23 cellular contexts compared by ENCODE assay signal in genomic region chr4:56271121-56271520, GRCh38.
DNase-seq lines count a peak whose midpoint lies in the region; ATAC-seq, FAIRE-seq and TF ChIP-seq lines count a peak whose summit lies in the region.
"Had no signal": no experiment of that assay in that cellular context is flagged by ENCODE, and none has a peak within 500 bp of the region (broad histone marks: within the 10 kb centered on the region; RNA-seq: fewer than 3 reads in every experiment).

No MANE protein-coding gene starts in this region.

- DNase-seq in HT-29 (ENCODE audit: low spot score): peak; percentile 53
- DNase-seq in PC-3: peak; percentile 66
- DNase-seq in bronchial epithelial cell (ENCODE audit: low read depth): peak; percentile 40
- no peak for DNase-seq in mesothelial cell of epicardium (ENCODE audit: low spot score in 2 of 2, unreplicated experiment in 2 of 2)
- DNase-seq in coronary artery (ENCODE audit: low spot score): no peak
- DNase-seq in activated T-cell treated with anti-CD3 and anti-CD28 coated beads, Interleukin-2, amount 50 U/mL, for 4 hours: no peak
- DNase-seq in stimulated activated CD4-positive, alpha-beta T cell treated with anti-CD3 and anti-CD28 coated beads, Interleukin-15, amount 100 ng/mL, for 24 hours: no peak
- no peak for DNase-seq in NCI-H1092 treated with DMSO at 0.1 percent for 48 hours (lab: John Stamatoyannopoulos, UW)
- DNase-seq: ACHN; C1 segment of cervical spinal cord; CD8-positive, alpha-beta memory T cell; DND-41; HFFc6; MG63; NCI-H1048; NCI-H1436 treated with DMSO at 0.1 percent for 48 hours; NCI-H2029; NCI-H510A; NCI-H774; SJCRH30 had no signal

- H3K27ac ChIP-seq in PC-3 (ENCODE audit: low read length): no peak overlapping the region
- H3K27ac ChIP-seq in coronary artery: no peak overlapping the region
- H3K27ac ChIP-seq: KMS-11, SJCRH30 had no signal

- POLR2A ChIA-PET in PC-3 (lab: Charles Lee; ENCODE audit: unreplicated experiment): no interaction called here

- H3K9ac ChIP-seq in PC-3 (ENCODE audit: low read length): no peak overlapping the region
- H3K9ac ChIP-seq: KMS-11 had no signal

- no peak overlapping the region for H3K4me3 ChIP-seq in PC-3 (ENCODE audit: low read length)
- no peak overlapping the region for H3K4me3 ChIP-seq in bronchial epithelial cell (ENCODE audit: low read depth, low read length)
- H3K4me3 ChIP-seq in coronary artery: no peak overlapping the region
- H3K4me3 ChIP-seq: MG63, SJCRH30 had no signal

- no peak for ATAC-seq in PC-3
- no peak for ATAC-seq in activated T-cell treated with anti-CD3 and anti-CD28 coated beads, Interleukin-2, amount 50 U/mL, for 4 hours

- no peak overlapping the region for H3K4me2 ChIP-seq in PC-3 (ENCODE audit: low read length)
- H3K4me2 ChIP-seq: KMS-11 had no signal

- no peaks in the 10 kb centered on the region for H3K9me2 ChIP-seq in PC-3 (replicated peaks; ENCODE audit: low read length)

- intact Hi-C loops in PC-3 (cut with micrococcal nuclease): no loop called here

- H3K4me1 ChIP-seq in PC-3 (ENCODE audit: insufficient read depth, low read length): no peaks in the 10 kb centered on the region
- H3K4me1 ChIP-seq: SJCRH30 had no signal

- peak overlapping the region; percentile 55 for H3K27ac Mint-ChIP-seq in mesothelial cell of epicardium
- H3K27ac Mint-ChIP-seq: CD8-positive, alpha-beta memory T cell; HFFc6 had no signal

- BruUV-seq in PC-3 (replicated peaks; lab: Mats Ljungman, UMichigan): no TSS peak

- no peak overlapping the region for H2AFZ ChIP-seq in PC-3 (ENCODE audit: low read length)

- no peaks in the 10 kb centered on the region for H3K9me3 ChIP-seq in PC-3 (ENCODE audit: low read length)
- H3K9me3 ChIP-seq: MG63, SJCRH30 had no signal

- H3K27me3 ChIP-seq in PC-3 (ENCODE audit: low read length) (peaks cover 30% of the 10 kb centered on the region), bronchial epithelial cell (ENCODE audit: control insufficient read depth, insufficient read depth, low read length) (no peaks in the 10 kb centered on the region)
- H3K27me3 ChIP-seq: MG63, SJCRH30 had no signal

- H4K20me1 ChIP-seq in PC-3 (ENCODE audit: low read length): no peaks in the 10 kb centered on the region

- H3K9me3 Mint-ChIP-seq in mesothelial cell of epicardium: no peaks in the 10 kb centered on the region
- H3K9me3 Mint-ChIP-seq in activated T-cell treated with anti-CD3 and anti-CD28 coated beads, Interleukin-2, amount 50 U/mL, for 4 hours: no peaks in the 10 kb centered on the region
- H3K9me3 Mint-ChIP-seq: CD8-positive, alpha-beta memory T cell; HFFc6 had no signal

- H3K27me3 Mint-ChIP-seq in mesothelial cell of epicardium (ENCODE audit: low read depth): no peaks in the 10 kb centered on the region
- peaks cover 21% of the 10 kb centered on the region for H3K27me3 Mint-ChIP-seq in activated T-cell treated with anti-CD3 and anti-CD28 coated beads, Interleukin-2, amount 50 U/mL, for 4 hours (ENCODE audit: low read depth)

- peaks cover 6% of the 10 kb centered on the region for H3K4me1 Mint-ChIP-seq in mesothelial cell of epicardium
- H3K4me1 Mint-ChIP-seq in activated T-cell treated with anti-CD3 and anti-CD28 coated beads, Interleukin-2, amount 50 U/mL, for 4 hours (ENCODE audit: low read depth): peaks cover 3% of the 10 kb centered on the region
- H3K4me1 Mint-ChIP-seq: CD8-positive, alpha-beta memory T cell had no signal

- CTCF ChIA-PET in PC-3 (lab: Charles Lee): no interaction called here

- H3K4me3 Mint-ChIP-seq in mesothelial cell of epicardium: no peak overlapping the region
- H3K4me3 Mint-ChIP-seq in activated T-cell treated with anti-CD3 and anti-CD28 coated beads, Interleukin-2, amount 50 U/mL, for 4 hours: no peak overlapping the region
- H3K4me3 Mint-ChIP-seq: CD8-positive, alpha-beta memory T cell; HFFc6 had no signal

- no peaks in the 10 kb centered on the region for H3K36me3 ChIP-seq in PC-3 (ENCODE audit: low read depth, low read length)
- no peaks in the 10 kb centered on the region for H3K36me3 ChIP-seq in bronchial epithelial cell (ENCODE audit: control insufficient read depth, insufficient read depth, low read length)
- H3K36me3 ChIP-seq: MG63, SJCRH30 had no signal

- no peak for FAIRE-seq in bronchial epithelial cell (lab: Jason Lieb, UNC)
- FAIRE-seq: G401.6, H54 had no signal

- no peaks in the 10 kb centered on the region for H3F3A ChIP-seq in PC-3 (ENCODE audit: low read length, unreplicated experiment)

- no peaks in the 10 kb centered on the region for H3K79me2 ChIP-seq in PC-3 (ENCODE audit: low read length)

- peaks cover 6% of the 10 kb centered on the region for H3K36me3 Mint-ChIP-seq in mesothelial cell of epicardium
- H3K36me3 Mint-ChIP-seq in activated T-cell treated with anti-CD3 and anti-CD28 coated beads, Interleukin-2, amount 50 U/mL, for 4 hours (ENCODE audit: insufficient read depth): no peaks in the 10 kb centered on the region
- H3K36me3 Mint-ChIP-seq: CD8-positive, alpha-beta memory T cell had no signal

- TF ChIP-seq CTCF in PC-3 (conservative IDR thresholded peaks at IDR 0.05; ENCODE audit: low read depth, low read length) (no peak), bronchial epithelial cell (IDR thresholded peaks at IDR 0.05; ENCODE audit: insufficient read depth, low read length, severe bottlenecking) (no peak), mesothelial cell of epicardium (IDR thresholded peaks at IDR 0.05; ENCODE audit: unreplicated experiment) (no peak), coronary artery (IDR thresholded peaks at IDR 0.05) (no peak)

Comparison
In these comparisons a context has a peak if more than half of its experiments do, and no peak if none do; other contexts are left out.
1. DNase-seq: peak in HT-29 (single experiment), PC-3 (single experiment) and bronchial epithelial cell (single experiment); none in mesothelial cell of epicardium (0 of 2), coronary artery (single experiment), activated T-cell treated with anti-CD3 and anti-CD28 coated beads, Interleukin-2, amount 50 U/mL, for 4 hours (single experiment), stimulated activated CD4-positive, alpha-beta T cell treated with anti-CD3 and anti-CD28 coated beads, Interleukin-15, amount 100 ng/mL, for 24 hours (single experiment) and NCI-H1092 treated with DMSO at 0.1 percent for 48 hours (single experiment).